Comparison of ENCODE assay signal across 8 cellular contexts in the genomic region with DNA sequence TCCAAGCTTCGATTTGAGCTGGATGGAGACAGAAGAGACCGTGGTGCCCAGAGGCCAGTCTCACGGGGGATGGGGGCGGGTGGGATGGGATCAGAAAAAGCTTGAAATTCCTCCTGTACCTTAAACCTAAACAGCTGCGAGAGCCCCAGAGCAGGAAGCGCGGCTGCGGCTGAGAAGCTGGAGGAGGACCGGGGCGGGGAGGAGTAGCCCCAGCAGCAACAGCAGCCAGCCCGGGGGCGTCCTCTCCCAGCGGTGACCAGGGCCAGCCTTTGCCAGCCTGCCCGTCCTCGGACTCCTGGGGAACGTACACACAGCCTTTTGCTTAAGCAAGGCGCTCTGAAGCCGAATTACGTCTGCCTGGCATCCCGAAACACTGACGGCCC. TPM values are rescaled to one million over a fixed set of nuclear protein-coding genes. Genes with fewer than 3 reads are reported as not detected.
DNase-seq lines count a peak whose midpoint lies in the region; ATAC-seq and TF ChIP-seq lines count a peak whose summit lies in the region.

No MANE protein-coding gene starts in this region.

- H3K27me3 ChIP-seq in stomach smooth muscle (ENCODE audit: control insufficient read depth in 1 of 2, insufficient read depth in 2 of 2, low read length in 2 of 2): peaks cover 43 to 65% of the 10 kb centered on the region in 2 donors

- peaks cover 54 to 66% (median 55%) of the 10 kb centered on the region in 3 donors for H3K27me3 Mint-ChIP-seq in CD14-positive monocyte (ENCODE audit: low read depth in 3 of 3)
- peaks cover 45% of the 10 kb centered on the region for H3K27me3 Mint-ChIP-seq in activated naive CD8-positive, alpha-beta T cell

- no peaks in the 10 kb centered on the region for H3K36me3 ChIP-seq in stomach smooth muscle (ENCODE audit: control insufficient read depth in 2 of 2, insufficient read depth in 2 of 2, low read length in 2 of 2)

- H3K9me3 ChIP-seq in stomach smooth muscle (ENCODE audit: control insufficient read depth in 2 of 2, low read length in 2 of 2): peaks cover 0 to under 1% of the 10 kb centered on the region in 2 donors

- H3K9me3 Mint-ChIP-seq in CD14-positive monocyte: peaks cover 0 to 13% (median 7%) of the 10 kb centered on the region in 7 donors
- no peaks in the 10 kb centered on the region for H3K9me3 Mint-ChIP-seq in activated naive CD8-positive, alpha-beta T cell (ENCODE audit: low read depth)

- peaks cover 56% of the 10 kb centered on the region for H3K4me1 Mint-ChIP-seq in CD14-positive monocyte
- H3K4me1 Mint-ChIP-seq in activated naive CD8-positive, alpha-beta T cell (ENCODE audit: low read depth): peaks cover 30% of the 10 kb centered on the region

- ATAC-seq in GM19328 (IDR thresholded peaks at IDR 0.05; ENCODE audit: unreplicated experiment): peak; percentile 15
- peak; percentile 28 for ATAC-seq in HG03432 (IDR thresholded peaks at IDR 0.05; ENCODE audit: unreplicated experiment)

- peaks cover 22% of the 10 kb centered on the region for H3K4me1 ChIP-seq in stomach smooth muscle (ENCODE audit: control insufficient read depth, insufficient read depth, low read length)

- H3K4me3 Mint-ChIP-seq in CD14-positive monocyte: peak overlapping the region; percentile 81 to 94
- H3K4me3 Mint-ChIP-seq in activated naive CD8-positive, alpha-beta T cell: peak overlapping the region; percentile 89

- no peak overlapping the region for H3K27ac ChIP-seq in stomach smooth muscle (ENCODE audit: low read length)

- peak overlapping the region; percentile 67 to 76 for H3K4me3 ChIP-seq in stomach smooth muscle (ENCODE audit: low read length in 2 of 2)

- H3K9ac ChIP-seq in stomach smooth muscle (ENCODE audit: low read length in 2 of 2): no peak overlapping the region

- no peak for TF ChIP-seq CTCF in CD14-positive monocyte (IDR thresholded peaks at IDR 0.05)

- intact Hi-C loops in CD14-positive monocyte (cut with micrococcal nuclease): no loop called here

- peaks cover 0 to 9% of the 10 kb centered on the region in 2 donors for H3K36me3 Mint-ChIP-seq in CD14-positive monocyte
- no peaks in the 10 kb centered on the region for H3K36me3 Mint-ChIP-seq in activated naive CD8-positive, alpha-beta T cell

- DNase-seq in CD14-positive monocyte (ENCODE audit: low spot score) (no peak), iPS-NIHi7 (ENCODE audit: extremely low spot score) (peak; percentile 30), CD1c-positive myeloid dendritic cell (ENCODE audit: extremely low spot score) (no peak)
- no peak for DNase-seq in activated CD4-positive, alpha-beta T cell treated with anti-CD3 and anti-CD28 coated beads for 48 hours

- peak overlapping the region in 1 of 7 donors; percentile 62 for H3K27ac Mint-ChIP-seq in CD14-positive monocyte
- no peak overlapping the region for H3K27ac Mint-ChIP-seq in activated naive CD8-positive, alpha-beta T cell

RNA-seq across cellular contexts. Expression of a gene that starts 17.4 kb away (rescaled TPM):
- not detected for polyA plus RNA-seq in CD14-positive monocyte

RNA-seq across cellular contexts. Expression of a gene that starts 20.8 kb away (rescaled TPM):
- polyA plus RNA-seq in CD14-positive monocyte: 10 to 100 TPM; 35.6 to 41.9 TPM
